Comparison of ENCODE assay signal across 1 cellular context in the genomic region with DNA sequence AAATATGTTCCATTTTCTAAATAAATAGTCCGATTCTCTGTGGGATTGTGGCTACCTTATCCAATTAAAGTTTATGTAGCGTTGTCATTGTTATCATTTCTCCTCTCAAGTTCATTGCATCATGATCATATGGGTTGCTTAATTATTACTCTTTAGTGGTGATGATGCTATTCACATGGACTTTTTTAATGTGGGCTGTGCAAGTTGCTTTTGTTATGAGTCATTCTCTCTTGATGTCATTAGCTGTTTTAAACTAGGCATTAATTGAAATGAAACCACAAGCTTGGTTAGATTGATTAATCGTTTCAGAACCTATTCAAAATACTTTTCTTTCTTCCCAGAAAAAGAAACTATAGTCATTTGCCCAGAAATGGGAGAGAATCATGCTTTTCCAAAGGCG.
TF ChIP-seq lines count a peak whose summit lies in the region.

No MANE protein-coding gene starts in this region.

TF ChIP-seq in SK-N-SH treated with all-trans-retinoic acid at 6 μM for 48 hours, 23 proteins besides CTCF, POLR2A, EP300 and RAD21 (continued from another document):
- TF ChIP-seq, protein P1, sequence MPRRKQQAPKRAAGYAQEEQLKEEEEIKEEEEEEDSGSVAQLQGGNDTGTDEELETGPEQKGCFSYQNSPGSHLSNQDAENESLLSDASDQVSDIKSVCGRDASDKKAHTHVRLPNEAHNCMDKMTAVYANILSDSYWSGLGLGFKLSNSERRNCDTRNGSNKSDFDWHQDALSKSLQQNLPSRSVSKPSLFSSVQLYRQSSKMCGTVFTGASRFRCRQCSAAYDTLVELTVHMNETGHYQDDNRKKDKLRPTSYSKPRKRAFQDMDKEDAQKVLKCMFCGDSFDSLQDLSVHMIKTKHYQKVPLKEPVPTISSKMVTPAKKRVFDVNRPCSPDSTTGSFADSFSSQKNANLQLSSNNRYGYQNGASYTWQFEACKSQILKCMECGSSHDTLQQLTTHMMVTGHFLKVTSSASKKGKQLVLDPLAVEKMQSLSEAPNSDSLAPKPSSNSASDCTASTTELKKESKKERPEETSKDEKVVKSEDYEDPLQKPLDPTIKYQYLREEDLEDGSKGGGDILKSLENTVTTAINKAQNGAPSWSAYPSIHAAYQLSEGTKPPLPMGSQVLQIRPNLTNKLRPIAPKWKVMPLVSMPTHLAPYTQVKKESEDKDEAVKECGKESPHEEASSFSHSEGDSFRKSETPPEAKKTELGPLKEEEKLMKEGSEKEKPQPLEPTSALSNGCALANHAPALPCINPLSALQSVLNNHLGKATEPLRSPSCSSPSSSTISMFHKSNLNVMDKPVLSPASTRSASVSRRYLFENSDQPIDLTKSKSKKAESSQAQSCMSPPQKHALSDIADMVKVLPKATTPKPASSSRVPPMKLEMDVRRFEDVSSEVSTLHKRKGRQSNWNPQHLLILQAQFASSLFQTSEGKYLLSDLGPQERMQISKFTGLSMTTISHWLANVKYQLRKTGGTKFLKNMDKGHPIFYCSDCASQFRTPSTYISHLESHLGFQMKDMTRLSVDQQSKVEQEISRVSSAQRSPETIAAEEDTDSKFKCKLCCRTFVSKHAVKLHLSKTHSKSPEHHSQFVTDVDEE (CRISPR knock-in tag; IDR thresholded peaks at IDR 0.05): no peak
- TF ChIP-seq TCF4 (CRISPR knock-in tag; IDR thresholded peaks at IDR 0.05; ENCODE audit: borderline replicate concordance): no peak
